ENCODE assay signal across 12 cellular contexts in the genomic region with DNA sequence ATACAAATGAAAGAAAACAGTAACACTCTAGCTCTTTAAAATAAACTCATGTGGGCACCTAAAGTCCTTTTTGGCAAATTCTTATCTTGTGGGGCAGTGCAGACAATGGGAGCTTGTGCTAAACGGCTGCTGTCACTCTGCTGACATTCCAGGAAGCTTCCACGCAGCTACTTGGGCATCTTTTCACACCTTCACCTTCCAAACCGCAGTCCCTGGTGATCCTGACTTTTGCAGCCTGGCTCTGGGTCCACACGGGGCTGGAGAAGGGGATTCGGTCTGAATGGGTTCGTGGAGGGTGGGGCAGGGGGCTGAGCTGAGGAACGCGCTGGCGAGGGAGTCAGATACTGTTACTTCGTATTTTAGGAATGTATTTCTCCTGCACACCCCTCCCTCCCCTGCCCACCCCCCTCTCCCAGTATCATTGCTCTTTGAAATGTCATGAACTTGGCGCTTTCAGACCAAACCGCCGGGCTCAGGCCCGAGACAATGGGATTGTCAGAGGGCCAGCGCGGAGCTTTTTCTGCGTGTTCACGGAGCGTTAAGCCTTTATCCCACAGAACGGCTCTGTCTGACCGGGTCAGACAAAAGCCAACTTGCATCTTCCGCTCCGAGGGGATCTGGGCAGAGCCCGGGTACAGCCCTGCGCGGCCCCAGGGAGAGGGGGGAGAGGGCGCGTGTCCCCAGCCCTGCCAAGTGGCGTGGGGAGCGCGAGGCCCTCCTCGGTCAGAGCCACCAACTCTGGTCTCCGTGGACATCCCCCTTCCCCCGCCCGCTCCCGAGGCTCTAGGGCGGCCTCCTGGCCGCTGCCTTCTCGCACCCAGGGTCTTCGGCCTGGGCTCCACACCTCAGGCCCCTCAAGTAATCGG.
DNase-seq lines count a peak whose midpoint lies in the region; ATAC-seq and TF ChIP-seq lines count a peak whose summit lies in the region.
"Had no signal": no experiment of that assay in that cellular context is flagged by ENCODE, and none has a peak within 500 bp of the region (broad histone marks: within the 10 kb centered on the region; RNA-seq: fewer than 3 reads in every experiment).

No MANE protein-coding gene starts in this region.

- H3K27ac ChIP-seq in VCaP (peak overlapping the region; percentile 71), right atrium auricular region (no peak overlapping the region)

- H3K9me3 ChIP-seq in right atrium auricular region = no peaks in the 10 kb centered on the region

- H3K27me3 ChIP-seq in right atrium auricular region = peaks cover 43 to 54% of the 10 kb centered on the region in 2 donors

- peak overlapping the region; percentile 2 to 33 for H3K4me3 ChIP-seq in right atrium auricular region

- peaks cover 0 to 34% of the 10 kb centered on the region in 2 donors for H3K4me1 ChIP-seq in right atrium auricular region

- ATAC-seq in HG02884 (IDR thresholded peaks at IDR 0.05; ENCODE audit: unreplicated experiment) = no peak

- TF ChIP-seq CTCF in VCaP (conservative IDR thresholded peaks at IDR 0.05) (no peak), right atrium auricular region (IDR thresholded peaks at IDR 0.05) (no peak)

- H3K36me3 ChIP-seq in right atrium auricular region = no peaks in the 10 kb centered on the region

- DNase-seq in COLO829 (ENCODE audit: low spot score) (peak; percentile 13), right atrium auricular region (ENCODE audit: low spot score) (no peak), retina (peak; percentile 84), SHP77 treated with DMSO at 0.1 percent for 48 hours (lab: John Stamatoyannopoulos, UW) (no peak), NCI-H1930 (lab: John Stamatoyannopoulos, UW) (no peak)
- DNase-seq in stimulated activated CD4-positive, alpha-beta T cell treated with anti-CD3 and anti-CD28 coated beads, Interleukin-2, amount 100 ng/mL, for 48 hours = no peak
- DNase-seq: activated CD4-positive, CD25-positive, alpha-beta regulatory T cell treated with anti-CD3 and anti-CD28 coated beads, Interleukin-2, amount 50 U/mL, for 72 hours; COR-L47; dermis blood vessel endothelial cell; NCI-H2107 had no signal

Comparison
In these comparisons a context has a peak if more than half of its experiments do, and no peak if none do; other contexts are left out.
1. DNase-seq: peak in COLO829 (single experiment) and retina (single experiment); none in right atrium auricular region (single experiment), stimulated activated CD4-positive, alpha-beta T cell treated with anti-CD3 and anti-CD28 coated beads, Interleukin-2, amount 100 ng/mL, for 48 hours (0 of 2), SHP77 treated with DMSO at 0.1 percent for 48 hours (single experiment) and NCI-H1930 (0 of 2).